ENCODE assay signal across 15 cellular contexts in genomic region chr4:13262816-13263215, GRCh38.
DNase-seq lines count a peak whose midpoint lies in the region; ATAC-seq lines count a peak whose summit lies in the region.
"Had no signal": no experiment of that assay in that cellular context is flagged by ENCODE, and none has a peak within 500 bp of the region (broad histone marks: within the 10 kb centered on the region; RNA-seq: fewer than 3 reads in every experiment).

No MANE protein-coding gene starts in this region.

- peak; percentile 47 for DNase-seq in NCI-H748 (lab: John Stamatoyannopoulos, UW; ENCODE audit: unreplicated experiment)
- DNase-seq in NCI-H748 treated with DMSO at 0.1 percent for 48 hours (lab: John Stamatoyannopoulos, UW), result no peak
- peak; percentile 59 for DNase-seq in ELF-1 (ENCODE audit: low read depth, low spot score)
- peak; percentile 80 for DNase-seq in NCI-H526 treated with DMSO at 0.1 percent for 48 hours (lab: John Stamatoyannopoulos, UW)
- DNase-seq in DMS53 treated with DMSO at 0.1 percent for 48 hours (lab: John Stamatoyannopoulos, UW; ENCODE audit: unreplicated experiment), result no peak
- DNase-seq: Caco-2; CD4-positive, CD25-positive, alpha-beta regulatory T cell; CD8-positive, alpha-beta T cell; DMS153; DMS79; EL; GF-D8; GOT3; HFFc6 had no signal

- no peak for ATAC-seq in HG02763 (IDR thresholded peaks at IDR 0.05; ENCODE audit: unreplicated experiment)
- ATAC-seq: CD8-positive, alpha-beta T cell had no signal

Comparison
In these comparisons a context has a peak if more than half of its experiments do, and no peak if none do; other contexts are left out.
1. DNase-seq: peak in NCI-H748 (single experiment), ELF-1 (single experiment) and NCI-H526 treated with DMSO at 0.1 percent for 48 hours (single experiment); none in NCI-H748 treated with DMSO at 0.1 percent for 48 hours (single experiment) and DMS53 treated with DMSO at 0.1 percent for 48 hours (single experiment).